Comparison of ENCODE assay signal across 1 cellular context in the genomic region with DNA sequence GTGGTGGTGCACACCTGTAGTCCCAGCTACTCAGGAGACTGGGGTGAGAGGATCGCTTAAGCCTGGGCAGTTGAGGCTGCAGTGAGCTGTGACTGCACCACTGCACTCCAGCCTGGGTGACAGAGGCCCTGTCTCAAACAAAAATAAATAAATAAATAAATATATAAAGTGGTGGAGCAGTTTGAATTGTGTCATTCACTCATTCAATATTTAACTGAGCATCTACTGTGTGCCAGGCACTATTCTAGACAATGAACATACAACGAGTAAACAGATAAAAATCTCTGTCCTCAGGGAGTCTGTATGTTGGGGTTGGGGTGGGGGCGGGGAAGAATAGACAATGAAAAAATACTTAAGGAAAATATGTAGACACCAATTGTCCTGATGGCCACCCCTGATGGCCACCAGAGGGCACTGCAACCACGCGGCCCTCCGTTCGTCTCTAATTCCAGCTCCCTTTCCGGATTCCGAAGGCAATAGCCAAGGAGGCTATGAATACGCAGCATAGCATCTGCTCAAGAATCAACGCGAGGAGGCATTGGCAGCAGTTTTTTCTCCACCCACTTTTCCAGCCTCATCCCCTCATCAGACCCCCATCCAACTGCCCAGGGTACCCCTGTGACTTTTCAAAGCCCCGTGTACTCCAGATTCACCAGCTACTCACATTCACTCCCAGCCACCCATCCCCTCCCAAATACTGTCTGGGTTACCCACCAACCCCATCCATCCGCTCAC.
TF ChIP-seq lines count a peak whose summit lies in the region.

No MANE protein-coding gene starts in this region.

TF ChIP-seq in GM12878, 131 proteins besides CTCF, POLR2A, EP300 and RAD21:
- TF ChIP-seq SMAD1 (IDR thresholded peaks at IDR 0.05; ENCODE audit: low read depth, partially characterized antibody) (no peak), BMI1 (IDR thresholded peaks at IDR 0.05; ENCODE audit: borderline replicate concordance) (no peak), IRF4 (IDR thresholded peaks at IDR 0.05; ENCODE audit: low read depth, low read length) (no peak), ZNF274 (IDR thresholded peaks at IDR 0.05; ENCODE audit: insufficient read depth, insufficient read length) (no peak), PML (IDR thresholded peaks at IDR 0.05; ENCODE audit: low read length) (no peak), SMC3 (IDR thresholded peaks at IDR 0.05; ENCODE audit: borderline replicate concordance, low read length) (peak; percentile 71), YY1 (IDR thresholded peaks at IDR 0.05; ENCODE audit: low read depth, low read length) (peak; percentile 59; the same call in 1 of the 2 replicates), IKZF1 (conservative IDR thresholded peaks at IDR 0.05) (peak; percentile 41; the same call in 1 of the 2 replicates), ZNF384 (IDR thresholded peaks at IDR 0.05; ENCODE audit: borderline replicate concordance, low read depth, low read length) (no peak), CHD2 (IDR thresholded peaks at IDR 0.05; ENCODE audit: borderline replicate concordance, low read depth, low read length) (no peak), SMAD5 (IDR thresholded peaks at IDR 0.05; ENCODE audit: low read depth) (no peak), SIN3A (IDR thresholded peaks at IDR 0.05; ENCODE audit: low read depth, low read length) (no peak)
- TF ChIP-seq, protein P1, sequence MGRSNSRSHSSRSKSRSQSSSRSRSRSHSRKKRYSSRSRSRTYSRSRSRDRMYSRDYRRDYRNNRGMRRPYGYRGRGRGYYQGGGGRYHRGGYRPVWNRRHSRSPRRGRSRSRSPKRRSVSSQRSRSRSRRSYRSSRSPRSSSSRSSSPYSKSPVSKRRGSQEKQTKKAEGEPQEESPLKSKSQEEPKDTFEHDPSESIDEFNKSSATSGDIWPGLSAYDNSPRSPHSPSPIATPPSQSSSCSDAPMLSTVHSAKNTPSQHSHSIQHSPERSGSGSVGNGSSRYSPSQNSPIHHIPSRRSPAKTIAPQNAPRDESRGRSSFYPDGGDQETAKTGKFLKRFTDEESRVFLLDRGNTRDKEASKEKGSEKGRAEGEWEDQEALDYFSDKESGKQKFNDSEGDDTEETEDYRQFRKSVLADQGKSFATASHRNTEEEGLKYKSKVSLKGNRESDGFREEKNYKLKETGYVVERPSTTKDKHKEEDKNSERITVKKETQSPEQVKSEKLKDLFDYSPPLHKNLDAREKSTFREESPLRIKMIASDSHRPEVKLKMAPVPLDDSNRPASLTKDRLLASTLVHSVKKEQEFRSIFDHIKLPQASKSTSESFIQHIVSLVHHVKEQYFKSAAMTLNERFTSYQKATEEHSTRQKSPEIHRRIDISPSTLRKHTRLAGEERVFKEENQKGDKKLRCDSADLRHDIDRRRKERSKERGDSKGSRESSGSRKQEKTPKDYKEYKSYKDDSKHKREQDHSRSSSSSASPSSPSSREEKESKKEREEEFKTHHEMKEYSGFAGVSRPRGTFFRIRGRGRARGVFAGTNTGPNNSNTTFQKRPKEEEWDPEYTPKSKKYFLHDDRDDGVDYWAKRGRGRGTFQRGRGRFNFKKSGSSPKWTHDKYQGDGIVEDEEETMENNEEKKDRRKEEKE (IDR thresholded peaks at IDR 0.05), result no peak
- TF ChIP-seq, protein P2, sequence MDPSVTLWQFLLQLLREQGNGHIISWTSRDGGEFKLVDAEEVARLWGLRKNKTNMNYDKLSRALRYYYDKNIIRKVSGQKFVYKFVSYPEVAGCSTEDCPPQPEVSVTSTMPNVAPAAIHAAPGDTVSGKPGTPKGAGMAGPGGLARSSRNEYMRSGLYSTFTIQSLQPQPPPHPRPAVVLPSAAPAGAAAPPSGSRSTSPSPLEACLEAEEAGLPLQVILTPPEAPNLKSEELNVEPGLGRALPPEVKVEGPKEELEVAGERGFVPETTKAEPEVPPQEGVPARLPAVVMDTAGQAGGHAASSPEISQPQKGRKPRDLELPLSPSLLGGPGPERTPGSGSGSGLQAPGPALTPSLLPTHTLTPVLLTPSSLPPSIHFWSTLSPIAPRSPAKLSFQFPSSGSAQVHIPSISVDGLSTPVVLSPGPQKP (IDR thresholded peaks at IDR 0.05; ENCODE audit: low read depth, low read length), result no peak
